ENCODE assay signal across 1 cellular context in genomic region chr1:36341626-36342320, GRCh38.
TF ChIP-seq lines count a peak whose summit lies in the region.

No MANE protein-coding gene starts in this region.

TF ChIP-seq in HepG2, 621 proteins besides CTCF, POLR2A, EP300 and RAD21:
- TF ChIP-seq KIAA2018 (CRISPR knock-in tag; IDR thresholded peaks at IDR 0.05; ENCODE audit: borderline replicate concordance) = no peak
- no peak for TF ChIP-seq ZFYVE20 (CRISPR knock-in tag; IDR thresholded peaks at IDR 0.05; ENCODE audit: borderline replicate concordance, low read depth)
- TF ChIP-seq NBN (conservative IDR thresholded peaks at IDR 0.05) = no peak
- TF ChIP-seq HOXA7 (CRISPR knock-in tag; IDR thresholded peaks at IDR 0.05) = no peak
- peak; percentile 65 for TF ChIP-seq AGO2 (optimal IDR thresholded peaks at IDR 0.05; ENCODE audit: low read depth, low read length)
- no peak for TF ChIP-seq CBX5 (CRISPR knock-in tag; IDR thresholded peaks at IDR 0.05; ENCODE audit: borderline replicate concordance)
